Comparison of ENCODE assay signal across 8 cellular contexts in the genomic region with DNA sequence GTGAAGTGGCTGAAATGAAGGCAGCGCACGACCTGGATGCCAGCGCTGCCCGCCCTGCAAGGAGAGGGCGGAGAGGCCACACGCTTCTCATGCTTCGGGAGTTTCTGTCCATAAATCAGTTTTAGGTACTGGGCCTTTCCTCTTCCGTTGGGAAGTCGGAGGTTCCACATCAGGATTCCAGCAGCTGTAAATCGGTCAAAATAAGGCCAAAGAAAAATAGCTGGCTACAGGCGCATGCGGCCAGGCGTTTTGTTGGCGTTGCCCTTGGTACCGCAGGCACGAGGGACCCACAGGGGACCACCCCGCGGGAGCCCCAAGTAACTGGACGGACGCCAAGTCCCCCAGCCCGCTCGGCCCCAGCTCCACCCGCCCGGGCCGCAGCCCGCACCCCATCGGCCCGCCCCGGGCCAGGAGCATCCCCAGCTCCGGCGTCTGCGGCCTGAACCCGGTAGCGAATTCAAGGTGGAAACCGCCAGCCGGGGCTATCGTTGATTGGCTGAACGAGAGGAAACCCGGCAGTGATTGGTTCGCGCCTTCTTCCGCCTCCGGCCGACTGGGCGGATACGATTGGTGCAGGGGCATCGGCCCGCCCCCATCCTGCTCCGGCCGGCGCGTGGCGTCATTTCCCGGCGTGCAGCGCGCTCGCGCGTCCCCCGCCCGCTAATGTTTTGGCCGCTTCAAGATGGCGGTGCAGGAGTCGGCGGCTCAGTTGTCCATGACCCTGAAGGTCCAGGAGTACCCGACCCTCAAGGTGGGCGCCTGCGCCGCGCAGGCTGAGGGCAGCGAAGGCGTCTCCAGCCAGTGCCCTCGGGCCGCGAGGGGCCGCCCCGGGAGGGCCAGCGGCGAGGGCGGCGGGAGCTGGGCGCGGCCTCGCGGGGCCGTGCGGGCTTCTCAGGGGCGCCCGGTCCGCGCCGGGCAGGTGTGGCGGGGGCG. TPM values are rescaled to one million over a fixed set of nuclear protein-coding genes. Genes with fewer than 3 reads are reported as not detected.
A peak's percentile ranks its signal among the peaks of the same experiment; 100 is the strongest.
DNase-seq lines count a peak whose midpoint lies in the region; ATAC-seq and TF ChIP-seq lines count a peak whose summit lies in the region.

A gene (plus strand): TSS at position 660 of the 933 bp plus-strand sequence. CDS start 23 bp downstream, at position 683.

- TF ChIP-seq CTCF in PC-9 (conservative IDR thresholded peaks at IDR 0.05) (no peak), epithelial cell of proximal tubule (conservative IDR thresholded peaks at IDR 0.05; ENCODE audit: low read depth, low read length) (no peak)

- peaks cover 11% of the 10 kb centered on the region for H3F3A ChIP-seq in PC-9 (ENCODE audit: insufficient read depth, low read depth)

- H2AFZ ChIP-seq in PC-9, result peak within 1 kb of the TSS; percentile 89

- CTCF ChIA-PET in PC-9 (lab: Charles Lee), result interaction anchor here (0.5 kb wide), 1 partner anchor 478 kb away, joined by 10 read pairs; no protein-coding TSS in a partner anchor

- H3K4me3 ChIP-seq in Jurkat, Clone E6-1 (ENCODE audit: low read length), result peak within 1 kb of the TSS; percentile 84
- H3K4me3 ChIP-seq in PC-9 (peak within 1 kb of the TSS; percentile 77), epithelial cell of proximal tubule (ENCODE audit: low read depth, low read length) (peak within 1 kb of the TSS; percentile 94)

- H3K79me2 ChIP-seq in PC-9 (ENCODE audit: low read depth), result peaks cover 45% of the 10 kb centered on the region

- peak; percentile 95 for ATAC-seq in GM21619 (IDR thresholded peaks at IDR 0.05; ENCODE audit: unreplicated experiment)

- DNase-seq in DMS153 (lab: John Stamatoyannopoulos, UW) (peak; percentile 69), PC-9 (peak; percentile 90 to 97), epithelial cell of proximal tubule (ENCODE audit: low read depth) (peak; percentile 63), mucosa of gallbladder (ENCODE audit: low spot score) (peak; percentile 98)
- DNase-seq in Jurkat, Clone E6-1 (ENCODE audit: low read depth, low spot score), result peak; percentile 97
- DNase-seq in activated T-cell treated with anti-CD3 and anti-CD28 coated beads, Interleukin-2, amount 50 U/mL, for 1 hour, result peak; percentile 97
- peak; percentile 94 for DNase-seq in stimulated activated CD8-positive, alpha-beta memory T cell treated with anti-CD3 and anti-CD28 coated beads, Interleukin-4, amount 100 ng/mL, for 4 hours (ENCODE audit: low read depth in 2 of 2, low spot score in 1 of 2)

- H3K36me3 ChIP-seq in PC-9 (ENCODE audit: low read depth), result no peaks in the 10 kb centered on the region

- H3K4me1 ChIP-seq in PC-9 (replicated peaks; ENCODE audit: insufficient read depth), result peaks cover 27% of the 10 kb centered on the region

- BruUV-seq in PC-9 (replicated peaks; lab: Mats Ljungman, UMichigan), result TSS peak; percentile 91

- H4K20me1 ChIP-seq in PC-9 (ENCODE audit: insufficient read depth), result peaks cover 41% of the 10 kb centered on the region

- intact Hi-C loops in PC-9 (cut with micrococcal nuclease; ENCODE audit: unreplicated experiment), result loop anchor here (1.0 to 5.0 kb wide), 3 partner anchors 38 to 56 kb away; a partner anchor contains a TSS

- H3K27me3 ChIP-seq in PC-9 (ENCODE audit: insufficient read depth, low read depth), result no peaks in the 10 kb centered on the region

- H3K9me2 ChIP-seq in PC-9 (ENCODE audit: insufficient read depth), result no peaks in the 10 kb centered on the region

- POLR2A ChIA-PET in PC-9 (lab: Charles Lee; ENCODE audit: unreplicated experiment), result interaction anchor here (0.6 kb wide), 3 partner anchors 40 to 611 kb away, joined by 3 to 5 read pairs (median 5); no protein-coding TSS in a partner anchor

- H3K4me2 ChIP-seq in PC-9, result peak within 1 kb of the TSS; percentile 97

- H3K9me3 ChIP-seq in PC-9 (ENCODE audit: insufficient read depth, low read depth), result no peaks in the 10 kb centered on the region; the same call in 1 of the 2 replicates

- peak within 1 kb of the TSS; percentile 53 for H3K27ac ChIP-seq in PC-9

RNA-seq across cellular contexts. Expression of the gene that starts here (rescaled TPM):
- polyA plus RNA-seq in Jurkat, Clone E6-1 (2012; ENCODE audit: insufficient read depth, insufficient read length), result 56.8 TPM
- total RNA-seq in PC-9 (2021) (79.4 and 88.6 TPM in 2 replicates), epithelial cell of proximal tubule (72.3 and 114 TPM in 2 replicates), mucosa of gallbladder (78.0 TPM)

Comparison
In these comparisons a context has a peak if more than half of its experiments do, and no peak if none do; other contexts are left out.
1. Peak in every context shown above with its lines: DNase-seq, ATAC-seq, H3K4me3 ChIP-seq and H3K27ac ChIP-seq.